Comparison of ENCODE assay signal across 1 cellular context in the genomic region with DNA sequence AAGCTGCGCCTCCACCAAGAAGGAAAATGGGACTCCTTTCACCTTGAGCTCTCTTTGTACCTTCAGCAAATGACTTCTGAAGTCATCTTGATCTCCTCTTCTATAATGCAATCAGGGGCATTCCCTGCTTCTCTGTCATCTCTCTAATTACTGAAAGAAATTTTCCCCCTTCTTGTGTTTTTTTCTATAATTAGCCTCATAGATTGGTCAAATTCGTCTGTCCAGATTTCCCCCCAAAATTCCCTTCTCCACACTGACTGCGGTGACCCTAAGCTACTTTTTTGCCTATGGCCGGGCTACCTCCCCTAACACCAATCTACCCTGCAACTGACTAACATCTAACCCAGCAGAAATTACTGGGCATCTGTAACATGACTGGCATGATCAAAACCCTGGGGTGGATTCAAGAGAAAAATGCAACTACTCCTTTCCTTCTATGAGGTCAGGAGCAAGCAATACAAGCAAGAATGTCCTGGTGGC.
TF ChIP-seq lines count a peak whose summit lies in the region.

No MANE protein-coding gene starts in this region.

TF ChIP-seq in SK-N-SH, 30 proteins besides CTCF, POLR2A, EP300 and RAD21 (continued from another document):
- TF ChIP-seq, protein P1, sequence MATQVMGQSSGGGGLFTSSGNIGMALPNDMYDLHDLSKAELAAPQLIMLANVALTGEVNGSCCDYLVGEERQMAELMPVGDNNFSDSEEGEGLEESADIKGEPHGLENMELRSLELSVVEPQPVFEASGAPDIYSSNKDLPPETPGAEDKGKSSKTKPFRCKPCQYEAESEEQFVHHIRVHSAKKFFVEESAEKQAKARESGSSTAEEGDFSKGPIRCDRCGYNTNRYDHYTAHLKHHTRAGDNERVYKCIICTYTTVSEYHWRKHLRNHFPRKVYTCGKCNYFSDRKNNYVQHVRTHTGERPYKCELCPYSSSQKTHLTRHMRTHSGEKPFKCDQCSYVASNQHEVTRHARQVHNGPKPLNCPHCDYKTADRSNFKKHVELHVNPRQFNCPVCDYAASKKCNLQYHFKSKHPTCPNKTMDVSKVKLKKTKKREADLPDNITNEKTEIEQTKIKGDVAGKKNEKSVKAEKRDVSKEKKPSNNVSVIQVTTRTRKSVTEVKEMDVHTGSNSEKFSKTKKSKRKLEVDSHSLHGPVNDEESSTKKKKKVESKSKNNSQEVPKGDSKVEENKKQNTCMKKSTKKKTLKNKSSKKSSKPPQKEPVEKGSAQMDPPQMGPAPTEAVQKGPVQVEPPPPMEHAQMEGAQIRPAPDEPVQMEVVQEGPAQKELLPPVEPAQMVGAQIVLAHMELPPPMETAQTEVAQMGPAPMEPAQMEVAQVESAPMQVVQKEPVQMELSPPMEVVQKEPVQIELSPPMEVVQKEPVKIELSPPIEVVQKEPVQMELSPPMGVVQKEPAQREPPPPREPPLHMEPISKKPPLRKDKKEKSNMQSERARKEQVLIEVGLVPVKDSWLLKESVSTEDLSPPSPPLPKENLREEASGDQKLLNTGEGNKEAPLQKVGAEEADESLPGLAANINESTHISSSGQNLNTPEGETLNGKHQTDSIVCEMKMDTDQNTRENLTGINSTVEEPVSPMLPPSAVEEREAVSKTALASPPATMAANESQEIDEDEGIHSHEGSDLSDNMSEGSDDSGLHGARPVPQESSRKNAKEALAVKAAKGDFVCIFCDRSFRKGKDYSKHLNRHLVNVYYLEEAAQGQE (IDR thresholded peaks at IDR 0.05; ENCODE audit: low read depth, low read length): no peak
- TF ChIP-seq MXI1 (IDR thresholded peaks at IDR 0.05; ENCODE audit: low read depth, low read length) (no peak), SIN3A (IDR thresholded peaks at IDR 0.05; ENCODE audit: borderline replicate concordance, low read depth, low read length) (no peak), TCF12 (IDR thresholded peaks at IDR 0.05) (no peak), GATA2 (CRISPR knock-in tag; IDR thresholded peaks at IDR 0.05) (no peak), GABPA (IDR thresholded peaks at IDR 0.05; ENCODE audit: low read depth) (no peak), NRF1 (IDR thresholded peaks at IDR 0.05; ENCODE audit: low read depth, low read length) (no peak), MEF2A (IDR thresholded peaks at IDR 0.05; ENCODE audit: borderline replicate concordance, low read depth) (no peak)
- TF ChIP-seq, protein P2, sequence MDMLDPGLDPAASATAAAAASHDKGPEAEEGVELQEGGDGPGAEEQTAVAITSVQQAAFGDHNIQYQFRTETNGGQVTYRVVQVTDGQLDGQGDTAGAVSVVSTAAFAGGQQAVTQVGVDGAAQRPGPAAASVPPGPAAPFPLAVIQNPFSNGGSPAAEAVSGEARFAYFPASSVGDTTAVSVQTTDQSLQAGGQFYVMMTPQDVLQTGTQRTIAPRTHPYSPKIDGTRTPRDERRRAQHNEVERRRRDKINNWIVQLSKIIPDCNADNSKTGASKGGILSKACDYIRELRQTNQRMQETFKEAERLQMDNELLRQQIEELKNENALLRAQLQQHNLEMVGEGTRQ (IDR thresholded peaks at IDR 0.05; ENCODE audit: borderline replicate concordance, low read depth, low read length): no peak
- TF ChIP-seq, protein P3, sequence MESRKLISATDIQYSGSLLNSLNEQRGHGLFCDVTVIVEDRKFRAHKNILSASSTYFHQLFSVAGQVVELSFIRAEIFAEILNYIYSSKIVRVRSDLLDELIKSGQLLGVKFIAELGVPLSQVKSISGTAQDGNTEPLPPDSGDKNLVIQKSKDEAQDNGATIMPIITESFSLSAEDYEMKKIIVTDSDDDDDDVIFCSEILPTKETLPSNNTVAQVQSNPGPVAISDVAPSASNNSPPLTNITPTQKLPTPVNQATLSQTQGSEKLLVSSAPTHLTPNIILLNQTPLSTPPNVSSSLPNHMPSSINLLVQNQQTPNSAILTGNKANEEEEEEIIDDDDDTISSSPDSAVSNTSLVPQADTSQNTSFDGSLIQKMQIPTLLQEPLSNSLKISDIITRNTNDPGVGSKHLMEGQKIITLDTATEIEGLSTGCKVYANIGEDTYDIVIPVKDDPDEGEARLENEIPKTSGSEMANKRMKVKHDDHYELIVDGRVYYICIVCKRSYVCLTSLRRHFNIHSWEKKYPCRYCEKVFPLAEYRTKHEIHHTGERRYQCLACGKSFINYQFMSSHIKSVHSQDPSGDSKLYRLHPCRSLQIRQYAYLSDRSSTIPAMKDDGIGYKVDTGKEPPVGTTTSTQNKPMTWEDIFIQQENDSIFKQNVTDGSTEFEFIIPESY (IDR thresholded peaks at IDR 0.05; ENCODE audit: borderline replicate concordance, low read depth): no peak
